ENCODE assay signal across 8 cellular contexts in the genomic region with DNA sequence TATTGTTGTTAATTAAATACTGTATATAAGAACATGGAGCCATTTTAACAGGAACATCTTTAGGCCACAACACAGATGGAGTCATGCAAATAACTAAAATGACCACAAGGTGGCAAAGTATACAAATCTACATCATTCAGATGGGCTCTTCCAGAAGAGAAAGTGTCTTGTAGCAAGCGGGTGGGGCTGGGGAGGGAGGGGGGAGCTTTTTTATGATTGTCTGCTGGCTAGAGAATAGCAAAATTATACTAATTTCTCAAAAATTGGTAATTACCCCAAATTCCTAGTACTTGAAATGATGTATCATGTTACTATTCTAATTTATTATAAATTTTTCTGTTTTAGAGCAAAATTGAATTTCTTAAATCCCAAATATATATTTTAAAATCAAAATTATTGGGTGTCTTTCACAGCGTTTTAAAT.
DNase-seq lines count a peak whose midpoint lies in the region; ATAC-seq, FAIRE-seq and TF ChIP-seq lines count a peak whose summit lies in the region.

No MANE protein-coding gene starts in this region.

- H3K36me3 Mint-ChIP-seq in nephron (ENCODE audit: low read depth), result no peaks in the 10 kb centered on the region

- peaks cover 3% of the 10 kb centered on the region for H3K27me3 Mint-ChIP-seq in nephron (ENCODE audit: low read depth)

- no peaks in the 10 kb centered on the region for H3K4me1 Mint-ChIP-seq in nephron

- in situ Hi-C loops in G401 (cut with HindIII; ENCODE audit: low sequenced_read_pairs), result no loop called here

- no peaks in the 10 kb centered on the region for H3K9me3 ChIP-seq in MG63

- TF ChIP-seq CTCF in nephron (IDR thresholded peaks at IDR 0.05; ENCODE audit: unreplicated experiment in 3 of 3), result peak; percentile 55 to 72 (median 64)

- DNase-seq in G401 (ENCODE audit: low spot score) (peak; percentile 32), H4 (ENCODE audit: low spot score) (peak; percentile 67), MG63 (peak; percentile 5), RCC 7860 (ENCODE audit: low spot score) (peak; percentile 35), erythroblast (lab: John Stamatoyannopoulos, UW) (peak; percentile 18 to 47), cortex of kidney (lab: John Stamatoyannopoulos, UW) (no peak)

- H3K4me3 ChIP-seq in MG63, result no peak overlapping the region

- H3K27ac Mint-ChIP-seq in nephron, result peak overlapping the region in 1 of 3 experiments; percentile 4

- H3K4me3 Mint-ChIP-seq in nephron, result no peak overlapping the region

- no peak for FAIRE-seq in RCC 7860 (lab: Jason Lieb, UNC)

- H3K9me3 Mint-ChIP-seq in nephron, result no peaks in the 10 kb centered on the region

- ATAC-seq in GM21367 (IDR thresholded peaks at IDR 0.05; ENCODE audit: unreplicated experiment), result no peak

- no peak for TF ChIP-seq POLR2A in erythroblast (IDR thresholded peaks at IDR 0.05; ENCODE audit: low read length)

- no peaks in the 10 kb centered on the region for H3K27me3 ChIP-seq in MG63

- H3K36me3 ChIP-seq in MG63, result no peaks in the 10 kb centered on the region
